Comparison of ENCODE assay signal across 13 cellular contexts in the genomic region with DNA sequence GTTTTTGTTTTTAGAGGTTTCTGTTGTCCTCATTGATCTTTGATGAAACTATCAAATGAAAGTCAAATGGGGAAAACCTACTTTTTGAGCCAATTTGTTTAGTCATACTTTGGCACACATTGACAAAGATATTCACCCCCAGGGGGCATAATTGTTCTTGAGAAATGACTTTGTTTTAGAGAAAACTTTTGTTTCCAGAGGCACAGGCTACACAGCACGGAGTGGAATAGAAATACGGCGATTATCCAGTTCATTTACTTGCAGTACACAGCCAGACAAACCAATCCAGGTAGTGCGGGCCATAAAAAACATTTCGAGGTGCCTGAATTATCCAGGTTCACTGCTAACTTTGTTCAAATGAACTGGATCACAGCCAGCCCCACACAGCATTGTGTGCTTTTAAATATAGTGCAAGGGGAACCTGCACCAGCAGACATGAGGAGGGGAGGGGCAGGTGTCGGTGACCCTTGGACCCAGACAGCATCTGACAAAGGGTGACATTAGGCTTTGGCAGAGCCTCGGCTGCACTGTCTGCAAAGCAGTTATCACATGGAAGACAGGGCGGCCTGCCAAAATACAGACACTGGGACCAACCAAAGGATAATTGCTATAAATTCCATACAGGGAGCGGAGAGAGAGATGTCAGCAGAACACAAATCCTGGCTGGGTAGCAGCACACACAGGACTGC.
A peak's percentile ranks its signal among the peaks of the same experiment; 100 is the strongest.
DNase-seq lines count a peak whose midpoint lies in the region; ATAC-seq and TF ChIP-seq lines count a peak whose summit lies in the region.
"Had no signal": no experiment of that assay in that cellular context is flagged by ENCODE, and none has a peak within 500 bp of the region (broad histone marks: within the 10 kb centered on the region; RNA-seq: fewer than 3 reads in every experiment).

No MANE protein-coding gene starts in this region.

- no peaks in the 10 kb centered on the region for H3K4me1 Mint-ChIP-seq in stimulated activated effector memory CD8-positive, alpha-beta T cell treated with anti-CD3 and anti-CD28 coated beads, Interleukin-12 subunit alpha, Interleukin-12 subunit beta, amount 100 ng/mL, for 72 hours
- H3K4me1 Mint-ChIP-seq: B cell had no signal

- DNase-seq in BE2C (peak; percentile 56), RPMI7951 (ENCODE audit: low read depth) (peak; percentile 19), Right ventricle myocardium superior (peak; percentile 79), D341Med (ENCODE audit: low spot score) (no peak), AG20443 (ENCODE audit: low spot score) (no peak)
- no peak for DNase-seq in stimulated activated effector memory CD8-positive, alpha-beta T cell treated with anti-CD3 and anti-CD28 coated beads, Interleukin-12 subunit alpha, Interleukin-12 subunit beta, amount 100 ng/mL, for 72 hours (ENCODE audit: low spot score in 2 of 2)
- DNase-seq: activated CD4-positive, alpha-beta T cell treated with anti-CD3 and anti-CD28 coated beads for 1 hour; aorta; kidney glomerular epithelial cell; stimulated activated CD4-positive, alpha-beta T cell treated with anti-CD3 and anti-CD28 coated beads, Interleukin-15, amount 100 ng/mL, for 24 hours had no signal

- no peaks in the 10 kb centered on the region for H3K9me3 Mint-ChIP-seq in stimulated activated effector memory CD8-positive, alpha-beta T cell treated with anti-CD3 and anti-CD28 coated beads, Interleukin-12 subunit alpha, Interleukin-12 subunit beta, amount 100 ng/mL, for 72 hours

- intact Hi-C loops in Right ventricle myocardium superior (cut with DNase I), result no loop called here

- H3K27ac Mint-ChIP-seq in stimulated activated effector memory CD8-positive, alpha-beta T cell treated with anti-CD3 and anti-CD28 coated beads, Interleukin-12 subunit alpha, Interleukin-12 subunit beta, amount 100 ng/mL, for 72 hours, result no peak overlapping the region
- H3K27ac Mint-ChIP-seq: B cell had no signal

- ATAC-seq in HG03159 (IDR thresholded peaks at IDR 0.05; ENCODE audit: unreplicated experiment) (peak; percentile 41), Right ventricle myocardium superior (ENCODE audit: poor library complexity) (peak; percentile 91)
- ATAC-seq in stimulated activated effector memory CD8-positive, alpha-beta T cell treated with anti-CD3 and anti-CD28 coated beads, Interleukin-12 subunit alpha, Interleukin-12 subunit beta, amount 100 ng/mL, for 72 hours, result no peak
- ATAC-seq in activated CD4-positive, CD25-positive, alpha-beta regulatory T cell treated with anti-CD3 and anti-CD28 coated beads, Interleukin-2, amount 50 U/mL, for 24 hours, result no peak

- H3K36me3 Mint-ChIP-seq in stimulated activated effector memory CD8-positive, alpha-beta T cell treated with anti-CD3 and anti-CD28 coated beads, Interleukin-12 subunit alpha, Interleukin-12 subunit beta, amount 100 ng/mL, for 72 hours, result no peaks in the 10 kb centered on the region

- TF ChIP-seq CTCF in BE2C (IDR thresholded peaks at IDR 0.05; ENCODE audit: low read depth, low read length), result 0 out of 2 replicates have a peak, but pooled peaks have one; percentile 7

- no peaks in the 10 kb centered on the region for H3K4me1 ChIP-seq in BE2C

- no peaks in the 10 kb centered on the region for H3K27me3 ChIP-seq in BE2C

- H3K9me3 ChIP-seq in BE2C, result no peaks in the 10 kb centered on the region

- no peak overlapping the region for H3K4me3 ChIP-seq in BE2C (ENCODE audit: low read depth, low read length)

- no peaks in the 10 kb centered on the region for H3K36me3 ChIP-seq in BE2C

- no peak overlapping the region for H3K4me3 Mint-ChIP-seq in stimulated activated effector memory CD8-positive, alpha-beta T cell treated with anti-CD3 and anti-CD28 coated beads, Interleukin-12 subunit alpha, Interleukin-12 subunit beta, amount 100 ng/mL, for 72 hours
- H3K4me3 Mint-ChIP-seq: B cell had no signal

Comparison
In these comparisons a context has a peak if more than half of its experiments do, and no peak if none do; other contexts are left out.
1. DNase-seq: peak in BE2C (single experiment), RPMI7951 (single experiment) and Right ventricle myocardium superior (single experiment); none in D341Med (single experiment), stimulated activated effector memory CD8-positive, alpha-beta T cell treated with anti-CD3 and anti-CD28 coated beads, Interleukin-12 subunit alpha, Interleukin-12 subunit beta, amount 100 ng/mL, for 72 hours (0 of 2) and AG20443 (single experiment).
2. ATAC-seq: peak in HG03159 (single experiment) and Right ventricle myocardium superior (single experiment); none in stimulated activated effector memory CD8-positive, alpha-beta T cell treated with anti-CD3 and anti-CD28 coated beads, Interleukin-12 subunit alpha, Interleukin-12 subunit beta, amount 100 ng/mL, for 72 hours (single experiment) and activated CD4-positive, CD25-positive, alpha-beta regulatory T cell treated with anti-CD3 and anti-CD28 coated beads, Interleukin-2, amount 50 U/mL, for 24 hours (0 of 2).